Comparison of ENCODE assay signal across 24 cellular contexts in the genomic region with DNA sequence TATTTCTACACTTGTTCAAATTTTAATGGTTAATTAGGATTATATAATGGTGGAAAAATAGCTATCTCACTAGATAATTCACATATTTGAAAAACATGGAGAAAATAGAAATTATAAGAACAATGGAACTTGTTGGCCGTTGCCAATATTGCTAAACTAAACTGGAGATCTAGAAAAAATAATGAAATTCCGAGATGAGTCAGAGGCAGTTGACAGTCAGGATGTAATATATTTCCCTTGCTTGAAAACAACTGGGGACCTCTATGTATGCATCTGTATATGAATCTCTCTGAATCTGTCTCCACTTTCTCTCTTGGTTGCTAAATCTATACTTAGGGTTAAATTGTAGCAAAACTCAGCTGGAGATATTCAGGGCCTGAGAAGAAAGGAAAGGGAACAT.
DNase-seq lines count a peak whose midpoint lies in the region; ATAC-seq, FAIRE-seq and TF ChIP-seq lines count a peak whose summit lies in the region.
"Had no signal": no experiment of that assay in that cellular context is flagged by ENCODE, and none has a peak within 500 bp of the region (broad histone marks: within the 10 kb centered on the region; RNA-seq: fewer than 3 reads in every experiment).

No MANE protein-coding gene starts in this region.

- H3K9me3 ChIP-seq in SK-N-SH: peaks cover 3% of the 10 kb centered on the region; the same call in 1 of the 2 replicates
- no peaks in the 10 kb centered on the region for H3K9me3 ChIP-seq in endothelial cell of umbilical vein (replicated peaks; ENCODE audit: control insufficient read depth, insufficient read depth, low read length)
- H3K9me3 ChIP-seq in naive thymus-derived CD4-positive, alpha-beta T cell (ENCODE audit: control insufficient read depth in 2 of 3, low read length in 3 of 3): no peaks in the 10 kb centered on the region
- H3K9me3 ChIP-seq: BE2C had no signal

- H3K36me3 ChIP-seq in SK-N-SH (replicated peaks in 1 of 2; ENCODE audit: control insufficient read depth in 1 of 2, insufficient read depth in 2 of 2, low read length in 1 of 2): no peaks in the 10 kb centered on the region
- H3K36me3 ChIP-seq in endothelial cell of umbilical vein (ENCODE audit: control insufficient read depth in 2 of 2, extremely low read depth in 1 of 2, insufficient read depth in 2 of 2, low read length in 2 of 2): no peaks in the 10 kb centered on the region
- no peaks in the 10 kb centered on the region for H3K36me3 ChIP-seq in naive thymus-derived CD4-positive, alpha-beta T cell (ENCODE audit: control insufficient read depth in 2 of 3, insufficient read depth in 3 of 3, low read length in 3 of 3)
- H3K36me3 ChIP-seq: BE2C had no signal

- H3K27ac Mint-ChIP-seq in naive thymus-derived CD4-positive, alpha-beta T cell: no peak overlapping the region
- H3K27ac Mint-ChIP-seq: CD14-positive monocyte; CD8-positive, alpha-beta memory T cell had no signal

- POLR2A ChIA-PET in SK-N-SH (lab: Yijun Ruan, JAX) (no interaction called here), endothelial cell of umbilical vein (lab: Charles Lee) (no interaction called here)
- POLR2A ChIA-PET in naive thymus-derived CD4-positive, alpha-beta T cell (lab: Charles Lee): no interaction called here

- no peak for TF ChIP-seq POLR2A in endothelial cell of umbilical vein (IDR thresholded peaks at IDR 0.05; ENCODE audit: low read depth, low read length)

- H3K4me3 ChIP-seq in SK-N-SH (ENCODE audit: low read depth in 2 of 2, low read length in 1 of 2) (no peak overlapping the region), endothelial cell of umbilical vein (replicated peaks in 1 of 3; ENCODE audit: insufficient read depth in 1 of 3, low read depth in 1 of 3, low read length in 3 of 3) (no peak overlapping the region), foreskin fibroblast (ENCODE audit: low read depth in 1 of 2, low read length in 2 of 2) (no peak overlapping the region)
- H3K4me3 ChIP-seq in naive thymus-derived CD4-positive, alpha-beta T cell (ENCODE audit: low read length): no peak overlapping the region
- H3K4me3 ChIP-seq: SK-N-MC had no signal

- no peaks in the 10 kb centered on the region for H3K9me1 ChIP-seq in endothelial cell of umbilical vein (replicated peaks; ENCODE audit: control insufficient read depth, extremely low read depth, insufficient read depth, low read length)

- dilution Hi-C loops in endothelial cell of umbilical vein (cut with MboI; ENCODE audit: extremely low pct_ligation_motif_present, low sequenced_read_pairs): no loop called here

- TF ChIP-seq CTCF in SK-N-SH (IDR thresholded peaks at IDR 0.05) (no peak), endothelial cell of umbilical vein (IDR thresholded peaks at IDR 0.05; ENCODE audit: extremely low read depth in 1 of 2, insufficient read depth in 1 of 2, low read depth in 1 of 2, low read length in 2 of 2) (no peak), foreskin fibroblast (IDR thresholded peaks at IDR 0.05; ENCODE audit: low read depth, low read length) (no peak)

- H3K9ac ChIP-seq in SK-N-SH (no peak overlapping the region), endothelial cell of umbilical vein (replicated peaks; ENCODE audit: extremely low read depth, insufficient read depth, low read length) (no peak overlapping the region)

- no peak overlapping the region for H3K4me3 Mint-ChIP-seq in naive thymus-derived CD4-positive, alpha-beta T cell
- H3K4me3 Mint-ChIP-seq: CD14-positive monocyte; CD8-positive, alpha-beta memory T cell had no signal

- no peak overlapping the region for H2AFZ ChIP-seq in SK-N-SH (ENCODE audit: low read depth)
- H2AFZ ChIP-seq in endothelial cell of umbilical vein (ENCODE audit: low read depth, low read length): no peak overlapping the region

- 2% methylated on average over 2 of the region's 2 CpGs for WGBS in SK-N-SH (ENCODE audit: low lambda C conversion rate)

- H3F3A ChIP-seq in SK-N-SH (replicated peaks; ENCODE audit: insufficient read depth): no peaks in the 10 kb centered on the region

- H3K9me3 Mint-ChIP-seq in naive thymus-derived CD4-positive, alpha-beta T cell: peaks cover 0 to 9% (median 0%) of the 10 kb centered on the region in 11 donors

- DNase-seq in SK-N-SH: no peak
- DNase-seq in endothelial cell of umbilical vein (ENCODE audit: low read depth, low spot score): peak; percentile 47
- DNase-seq in foreskin fibroblast: peak; percentile 3 to 17
- DNase-seq in naive thymus-derived CD4-positive, alpha-beta T cell: no peak
- no peak for DNase-seq in NCI-H1092 (lab: John Stamatoyannopoulos, UW)
- DNase-seq: ACHN; BE2C; CD8-positive, alpha-beta memory T cell; DMS79 treated with DMSO at 0.1 percent for 48 hours; HCEC 1CT; NCI-H1105 treated with DMSO at 0.1 percent for 48 hours; NCI-H146; NCI-H1930; NCI-H2107; NCI-H524; NCI-H774; SIG-M5 had no signal

- H3K4me2 ChIP-seq in SK-N-SH (no peak overlapping the region), endothelial cell of umbilical vein (ENCODE audit: insufficient read depth, low read length) (no peak overlapping the region)

- ATAC-seq in SK-N-SH treated with all-trans-retinoic acid at 6 μM for 48 hours: no peak
- ATAC-seq in naive thymus-derived CD4-positive, alpha-beta T cell: no peak
- no peak for ATAC-seq in GM19395 (IDR thresholded peaks at IDR 0.05; ENCODE audit: unreplicated experiment)
- ATAC-seq in GM21786 (IDR thresholded peaks at IDR 0.05; ENCODE audit: unreplicated experiment): no peak

- TF ChIP-seq RAD21 in SK-N-SH (IDR thresholded peaks at IDR 0.05; ENCODE audit: low read length): no peak

- no peaks in the 10 kb centered on the region for H3K36me3 Mint-ChIP-seq in naive thymus-derived CD4-positive, alpha-beta T cell
- H3K36me3 Mint-ChIP-seq: CD14-positive monocyte; CD8-positive, alpha-beta memory T cell had no signal

- BruUV-seq in endothelial cell of umbilical vein (replicated peaks; lab: Mats Ljungman, UMichigan): no TSS peak

- H3K27me3 Mint-ChIP-seq in naive thymus-derived CD4-positive, alpha-beta T cell: no peaks in the 10 kb centered on the region
- H3K27me3 Mint-ChIP-seq: CD8-positive, alpha-beta memory T cell had no signal

- FAIRE-seq in endothelial cell of umbilical vein (lab: Jason Lieb, UNC): no peak
- FAIRE-seq: H1, RCC 7860 had no signal

- H4K20me1 ChIP-seq in SK-N-SH (ENCODE audit: insufficient read depth) (no peaks in the 10 kb centered on the region), endothelial cell of umbilical vein (replicated peaks; ENCODE audit: control insufficient read depth, extremely low read depth, insufficient read depth, low read length) (no peaks in the 10 kb centered on the region)

- peaks cover 0 to 1% (median 0%) of the 10 kb centered on the region in 7 donors for H3K4me1 Mint-ChIP-seq in naive thymus-derived CD4-positive, alpha-beta T cell
- H3K4me1 Mint-ChIP-seq: CD14-positive monocyte had no signal

- CTCF ChIA-PET in SK-N-SH (lab: Yijun Ruan, JAX) (no interaction called here), endothelial cell of umbilical vein (lab: Charles Lee) (no interaction called here)
- CTCF ChIA-PET in naive thymus-derived CD4-positive, alpha-beta T cell (lab: Charles Lee): no interaction called here

- intact Hi-C loops in endothelial cell of umbilical vein (cut with micrococcal nuclease): no loop called here
- intact Hi-C loops in naive thymus-derived CD4-positive, alpha-beta T cell (cut with micrococcal nuclease): no loop called here

- H3K9me2 ChIP-seq in SK-N-SH: no peaks in the 10 kb centered on the region

- H3K27ac ChIP-seq in SK-N-SH (ENCODE audit: low read depth in 2 of 2, low read length in 1 of 2) (peak overlapping the region in 1 of 2 experiments; percentile 39; a peak in 1 of 4 replicates), endothelial cell of umbilical vein (ENCODE audit: insufficient read depth, low read depth, low read length) (no peak overlapping the region)
- no peak overlapping the region for H3K27ac ChIP-seq in naive thymus-derived CD4-positive, alpha-beta T cell (ENCODE audit: low read depth, low read length)
- H3K27ac ChIP-seq: SK-N-MC had no signal

- no peaks in the 10 kb centered on the region for H3K4me1 ChIP-seq in SK-N-SH (ENCODE audit: control insufficient read depth in 1 of 2, insufficient read depth in 2 of 2, low read depth in 1 of 2, low read length in 1 of 2)
- H3K4me1 ChIP-seq in endothelial cell of umbilical vein (ENCODE audit: control insufficient read depth, extremely low read depth, insufficient read depth, low read length): no peaks in the 10 kb centered on the region
- H3K4me1 ChIP-seq in naive thymus-derived CD4-positive, alpha-beta T cell (ENCODE audit: control insufficient read depth in 2 of 2, insufficient read depth in 2 of 2, low read length in 2 of 2): no peaks in the 10 kb centered on the region
- H3K4me1 ChIP-seq: BE2C had no signal

- TF ChIP-seq EP300 in SK-N-SH (IDR thresholded peaks at IDR 0.05; ENCODE audit: borderline replicate concordance in 1 of 2, low read depth in 1 of 2, low read length in 1 of 2): no peak

- H3K79me2 ChIP-seq in SK-N-SH (ENCODE audit: insufficient read depth) (no peaks in the 10 kb centered on the region), endothelial cell of umbilical vein (ENCODE audit: control insufficient read depth, insufficient read depth, low read length) (no peaks in the 10 kb centered on the region)

- H3K27me3 ChIP-seq in SK-N-SH (ENCODE audit: insufficient read depth) (no peaks in the 10 kb centered on the region), endothelial cell of umbilical vein (ENCODE audit: control insufficient read depth in 2 of 2, insufficient read depth in 2 of 2, low read length in 2 of 2) (no peaks in the 10 kb centered on the region)
- no peaks in the 10 kb centered on the region for H3K27me3 ChIP-seq in naive thymus-derived CD4-positive, alpha-beta T cell (ENCODE audit: control insufficient read depth in 2 of 2, insufficient read depth in 2 of 2, low read length in 2 of 2)
- H3K27me3 ChIP-seq: BE2C had no signal

TF ChIP-seq in SK-N-SH, 30 proteins besides CTCF, POLR2A, EP300 and RAD21 (continues in another document):
- 0 out of 2 replicates have a peak, but pooled peaks have one; percentile 5 for TF ChIP-seq JUND (IDR thresholded peaks at IDR 0.05)
- TF ChIP-seq MEF2A (IDR thresholded peaks at IDR 0.05; ENCODE audit: borderline replicate concordance, low read depth): no peak

TF ChIP-seq in SK-N-SH treated with all-trans-retinoic acid at 6 μM for 48 hours, 23 proteins besides CTCF, POLR2A, EP300 and RAD21 (continues in another document):
- TF ChIP-seq ZNF565 (CRISPR knock-in tag; conservative IDR thresholded peaks at IDR 0.05; ENCODE audit: low read depth): no peak

TF ChIP-seq in endothelial cell of umbilical vein, 7 proteins besides CTCF, POLR2A, EP300 and RAD21 (continues in another document):
- TF ChIP-seq JUN (IDR thresholded peaks at IDR 0.05; ENCODE audit: borderline replicate concordance, insufficient read depth, insufficient read length, low read depth) (no peak), EZH2 (IDR thresholded peaks at IDR 0.05; ENCODE audit: borderline replicate concordance, low read depth, low read length, severe bottlenecking) (no peak), MYC (IDR thresholded peaks at IDR 0.05; ENCODE audit: low read depth, low read length) (no peak), POLR2AphosphoS5 (IDR thresholded peaks at IDR 0.05; ENCODE audit: insufficient read depth, low read depth, low read length) (no peak)
- TF ChIP-seq, protein P1, sequence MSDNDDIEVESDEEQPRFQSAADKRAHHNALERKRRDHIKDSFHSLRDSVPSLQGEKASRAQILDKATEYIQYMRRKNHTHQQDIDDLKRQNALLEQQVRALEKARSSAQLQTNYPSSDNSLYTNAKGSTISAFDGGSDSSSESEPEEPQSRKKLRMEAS (IDR thresholded peaks at IDR 0.05; ENCODE audit: insufficient read depth, insufficient read length): no peak

Comparison
In these comparisons a context has a peak if more than half of its experiments do, and no peak if none do; other contexts are left out.
1. DNase-seq: peak in endothelial cell of umbilical vein (single experiment) and foreskin fibroblast (2 of 2); none in SK-N-SH (single experiment), naive thymus-derived CD4-positive, alpha-beta T cell (0 of 9) and NCI-H1092 (single experiment).